ENCODE assay signal across 9 cellular contexts in genomic region chr3:71785594-71786472, GRCh38. TPM values are rescaled to one million over a fixed set of nuclear protein-coding genes. Genes with fewer than 3 reads are reported as not detected.
A peak's percentile ranks its signal among the peaks of the same experiment; 100 is the strongest.
DNase-seq lines count a peak whose midpoint lies in the region; ATAC-seq, FAIRE-seq and TF ChIP-seq lines count a peak whose summit lies in the region.
"Had no signal": no experiment of that assay in that cellular context is flagged by ENCODE, and none has a peak within 500 bp of the region (broad histone marks: within the 10 kb centered on the region; RNA-seq: fewer than 3 reads in every experiment).

No MANE protein-coding gene starts in this region.

- intact Hi-C loops in naive thymus-derived CD4-positive, alpha-beta T cell (cut with micrococcal nuclease), result loop anchor here in 1 of 2 donors (5.0 kb wide), 1 partner anchor 34 kb away; the partner anchor contains the start of gene GPR27

- CTCF ChIA-PET in naive thymus-derived CD4-positive, alpha-beta T cell (lab: Charles Lee), result interaction anchor here (1.1 kb wide), 1 partner anchor 12 kb away, joined by 3 read pairs; no protein-coding TSS in a partner anchor

- no peak overlapping the region for H3K4me3 ChIP-seq in naive thymus-derived CD4-positive, alpha-beta T cell (ENCODE audit: low read length)

- H3K4me3 Mint-ChIP-seq in stimulated activated naive CD8-positive, alpha-beta T cell treated with anti-CD3 and anti-CD28 coated beads, Interleukin-15, Interleukin-2, amounts not matched to agents 100 ng/mL and 50 ng/mL, for 24 hours, result peak overlapping the region; percentile 73
- peak overlapping the region; percentile 82 to 86 (median 84) for H3K4me3 Mint-ChIP-seq in brain
- H3K4me3 Mint-ChIP-seq in naive thymus-derived CD4-positive, alpha-beta T cell, result peak overlapping the region; percentile 73 to 85 (median 80)

- H3K27ac ChIP-seq in naive thymus-derived CD4-positive, alpha-beta T cell (ENCODE audit: low read depth, low read length), result no peak overlapping the region

- no peak for DNase-seq in stimulated activated naive CD8-positive, alpha-beta T cell treated with anti-CD3 and anti-CD28 coated beads, Interleukin-15, Interleukin-2, amounts not matched to agents 100 U/mL and 50 U/mL, for 24 hours
- no peak for DNase-seq in naive thymus-derived CD4-positive, alpha-beta T cell
- DNase-seq in D721Med (ENCODE audit: insufficient read length, low spot score) (no peak), NCI-H187 (lab: John Stamatoyannopoulos, UW) (no peak), NCI-H510A treated with DMSO at 0.1 percent for 48 hours (lab: John Stamatoyannopoulos, UW) (no peak)
- DNase-seq: HCEC 1CT had no signal

- ATAC-seq in stimulated activated naive CD8-positive, alpha-beta T cell treated with anti-CD3 and anti-CD28 coated beads, Interleukin-15, Interleukin-2, amounts not matched to agents 100 U/mL and 50 U/mL, for 24 hours, result no peak
- peak; percentile 18 for ATAC-seq in naive thymus-derived CD4-positive, alpha-beta T cell
- no peak for ATAC-seq in GM21825 (IDR thresholded peaks at IDR 0.05; ENCODE audit: unreplicated experiment)

- H3K9me3 Mint-ChIP-seq in stimulated activated naive CD8-positive, alpha-beta T cell treated with anti-CD3 and anti-CD28 coated beads, Interleukin-15, Interleukin-2, amounts not matched to agents 100 ng/mL and 50 ng/mL, for 24 hours, result no peaks in the 10 kb centered on the region
- H3K9me3 Mint-ChIP-seq in brain, result peaks cover 0 to 3% (median 0%) of the 10 kb centered on the region in 5 experiments
- peaks cover 0 to 2% (median 0%) of the 10 kb centered on the region in 11 donors for H3K9me3 Mint-ChIP-seq in naive thymus-derived CD4-positive, alpha-beta T cell

- no peaks in the 10 kb centered on the region for H3K36me3 Mint-ChIP-seq in stimulated activated naive CD8-positive, alpha-beta T cell treated with anti-CD3 and anti-CD28 coated beads, Interleukin-15, Interleukin-2, amounts not matched to agents 100 ng/mL and 50 ng/mL, for 24 hours (ENCODE audit: low read depth)
- no peaks in the 10 kb centered on the region for H3K36me3 Mint-ChIP-seq in brain
- no peaks in the 10 kb centered on the region for H3K36me3 Mint-ChIP-seq in naive thymus-derived CD4-positive, alpha-beta T cell

- H3K27me3 Mint-ChIP-seq in stimulated activated naive CD8-positive, alpha-beta T cell treated with anti-CD3 and anti-CD28 coated beads, Interleukin-15, Interleukin-2, amounts not matched to agents 100 ng/mL and 50 ng/mL, for 24 hours, result peaks cover 70% of the 10 kb centered on the region
- H3K27me3 Mint-ChIP-seq in brain, result peaks cover 84% of the 10 kb centered on the region
- peaks cover 48 to 78% (median 56%) of the 10 kb centered on the region in 5 donors for H3K27me3 Mint-ChIP-seq in naive thymus-derived CD4-positive, alpha-beta T cell

- POLR2A ChIA-PET in naive thymus-derived CD4-positive, alpha-beta T cell (lab: Charles Lee), result no interaction called here

- peaks cover 21 to 29% of the 10 kb centered on the region in 2 donors for H3K27me3 ChIP-seq in naive thymus-derived CD4-positive, alpha-beta T cell (ENCODE audit: control insufficient read depth in 2 of 2, insufficient read depth in 2 of 2, low read length in 2 of 2)

- H3K36me3 ChIP-seq in naive thymus-derived CD4-positive, alpha-beta T cell (ENCODE audit: control insufficient read depth in 2 of 3, insufficient read depth in 3 of 3, low read length in 3 of 3), result no peaks in the 10 kb centered on the region

- no peak for FAIRE-seq in D721Med (lab: Jason Lieb, UNC)

- TF ChIP-seq CTCF in brain (conservative IDR thresholded peaks at IDR 0.05) (no peak), D721Med (IDR thresholded peaks at IDR 0.05; ENCODE audit: insufficient read depth, missing control alignments) (no peak)

- no peak overlapping the region for H3K27ac Mint-ChIP-seq in stimulated activated naive CD8-positive, alpha-beta T cell treated with anti-CD3 and anti-CD28 coated beads, Interleukin-15, Interleukin-2, amounts not matched to agents 100 ng/mL and 50 ng/mL, for 24 hours
- H3K27ac Mint-ChIP-seq in brain, result peak overlapping the region in 3 of 5 experiments; percentile 11 to 42 (median 32)
- H3K27ac Mint-ChIP-seq in naive thymus-derived CD4-positive, alpha-beta T cell, result peak overlapping the region in 1 of 9 donors; percentile 31

- H3K9me3 ChIP-seq in naive thymus-derived CD4-positive, alpha-beta T cell (ENCODE audit: control insufficient read depth in 2 of 3, low read length in 3 of 3), result no peaks in the 10 kb centered on the region

- peaks cover 15% of the 10 kb centered on the region for H3K4me1 Mint-ChIP-seq in stimulated activated naive CD8-positive, alpha-beta T cell treated with anti-CD3 and anti-CD28 coated beads, Interleukin-15, Interleukin-2, amounts not matched to agents 100 ng/mL and 50 ng/mL, for 24 hours (ENCODE audit: low read depth)
- H3K4me1 Mint-ChIP-seq in brain, result peaks cover 21% of the 10 kb centered on the region
- peaks cover 13 to 20% (median 18%) of the 10 kb centered on the region in 7 donors for H3K4me1 Mint-ChIP-seq in naive thymus-derived CD4-positive, alpha-beta T cell

- H3K4me1 ChIP-seq in naive thymus-derived CD4-positive, alpha-beta T cell (ENCODE audit: control insufficient read depth in 2 of 2, insufficient read depth in 2 of 2, low read length in 2 of 2), result peaks cover 0 to 8% of the 10 kb centered on the region in 2 donors

RNA-seq across cellular contexts. Expression of gene PROK2, which starts 0.9 kb away (rescaled TPM):
- polyA plus RNA-seq in brain (ENCODE audit: insufficient read depth, low read depth, low replicate concordance), result not detected
- 10 to 100 TPM in 1 of 5 experiments, not detected in 4; 14.1 TPM for total RNA-seq in naive thymus-derived CD4-positive, alpha-beta T cell
- polyA plus RNA-seq in naive thymus-derived CD4-positive, alpha-beta T cell, result not detected

RNA-seq across cellular contexts. Expression of gene GPR27, which starts 32.2 kb away (rescaled TPM):
- polyA plus RNA-seq in brain (ENCODE audit: insufficient read depth, low read depth, low replicate concordance), result 9.5 TPM
- total RNA-seq in naive thymus-derived CD4-positive, alpha-beta T cell, result 1 to 10 TPM in 1 of 5 experiments, under 1 TPM in 1, not detected in 3; 0.24 to 4.7 TPM
- polyA plus RNA-seq in naive thymus-derived CD4-positive, alpha-beta T cell, result under 1 TPM in 1 of 2 donors, not detected in 1; 0.60 TPM
